In the genomic region with DNA sequence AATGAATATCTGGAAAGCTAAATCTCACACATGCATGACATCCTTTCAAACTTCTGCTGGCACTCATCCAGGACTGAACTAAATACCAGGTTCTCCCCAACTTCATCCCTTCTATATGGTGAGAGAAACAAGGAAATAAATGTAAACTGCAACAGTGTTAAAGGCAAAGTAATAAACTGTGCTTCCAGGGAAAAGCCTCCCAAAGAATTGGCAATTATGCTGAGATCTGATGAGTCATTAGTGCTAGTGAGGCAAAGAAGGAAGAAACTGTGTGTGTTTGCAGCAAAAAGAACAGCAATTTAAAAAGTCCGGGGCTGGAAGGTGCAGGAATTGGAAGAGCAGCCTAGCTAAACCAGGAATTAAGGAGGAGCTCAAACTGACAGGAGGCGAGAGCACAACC, we compare ENCODE assay signal across 13 cellular contexts.
DNase-seq lines count a peak whose midpoint lies in the region; ATAC-seq, FAIRE-seq and TF ChIP-seq lines count a peak whose summit lies in the region.
"Had no signal": no experiment of that assay in that cellular context is flagged by ENCODE, and none has a peak within 500 bp of the region (broad histone marks: within the 10 kb centered on the region; RNA-seq: fewer than 3 reads in every experiment).

No MANE protein-coding gene starts in this region.

- no peaks in the 10 kb centered on the region for H3K27me3 Mint-ChIP-seq in naive thymus-derived CD4-positive, alpha-beta T cell
- no peaks in the 10 kb centered on the region for H3K27me3 Mint-ChIP-seq in stimulated activated naive B cell treated with anti-CD40 and anti-IgM and Interleukin-4, amounts not matched to agents 10 μg/mL and 1 μg/mL and 100 μg/mL, for 72 hours

- intact Hi-C loops in naive thymus-derived CD4-positive, alpha-beta T cell (cut with micrococcal nuclease): no loop called here

- CTCF ChIA-PET in naive thymus-derived CD4-positive, alpha-beta T cell (lab: Charles Lee): no interaction called here

- H3K4me1 Mint-ChIP-seq in naive thymus-derived CD4-positive, alpha-beta T cell: peaks cover 0 to 5% (median 0%) of the 10 kb centered on the region in 7 donors
- H3K4me1 Mint-ChIP-seq in stimulated activated naive B cell treated with anti-CD40 and anti-IgM and Interleukin-4, amounts not matched to agents 10 μg/mL and 1 μg/mL and 100 μg/mL, for 72 hours: no peaks in the 10 kb centered on the region

- no peak for TF ChIP-seq CTCF in astrocyte of the cerebellum (IDR thresholded peaks at IDR 0.05; ENCODE audit: low read depth, low read length, missing control alignments)
- TF ChIP-seq CTCF in D721Med (IDR thresholded peaks at IDR 0.05; ENCODE audit: insufficient read depth, missing control alignments): no peak

- H3K9me3 Mint-ChIP-seq in naive thymus-derived CD4-positive, alpha-beta T cell: no peaks in the 10 kb centered on the region
- H3K9me3 Mint-ChIP-seq in stimulated activated naive B cell treated with anti-CD40 and anti-IgM and Interleukin-4, amounts not matched to agents 10 μg/mL and 1 μg/mL and 100 μg/mL, for 72 hours: no peaks in the 10 kb centered on the region

- DNase-seq in AG08395 (ENCODE audit: low spot score) (peak; percentile 56), HCEC 1CT (peak; percentile 39), astrocyte of the cerebellum (ENCODE audit: low read depth) (peak; percentile 33), iris pigment epithelial cell (ENCODE audit: low read depth) (peak; percentile 53), OCI-M1 (lab: John Stamatoyannopoulos, UW) (no peak), D721Med (ENCODE audit: insufficient read length, low spot score) (no peak)
- DNase-seq in naive thymus-derived CD4-positive, alpha-beta T cell: no peak
- DNase-seq in stimulated activated naive B cell treated with anti-CD40 and anti-IgM and Interleukin-4, amounts not matched to agents 10 μg/mL and 1 μg/mL and 100 μg/mL, for 72 hours: no peak
- DNase-seq: activated T-cell treated with anti-CD3 and anti-CD28 coated beads, Interleukin-2, amount 50 U/mL, for 48 hours; NCI-H187 treated with DMSO at 0.1 percent for 48 hours; spleen; stimulated activated CD8-positive, alpha-beta memory T cell treated with anti-CD3 and anti-CD28 coated beads, Interleukin-4, amount 100 ng/mL, for 48 hours had no signal

- H3K4me3 Mint-ChIP-seq in naive thymus-derived CD4-positive, alpha-beta T cell: no peak overlapping the region
- no peak overlapping the region for H3K4me3 Mint-ChIP-seq in stimulated activated naive B cell treated with anti-CD40 and anti-IgM and Interleukin-4, amounts not matched to agents 10 μg/mL and 1 μg/mL and 100 μg/mL, for 72 hours

- no peak overlapping the region for H3K27ac ChIP-seq in naive thymus-derived CD4-positive, alpha-beta T cell (ENCODE audit: low read depth, low read length)
- H3K27ac ChIP-seq: C4-2B had no signal

- H3K4me3 ChIP-seq in astrocyte of the cerebellum (ENCODE audit: low read depth, low read length): no peak overlapping the region
- H3K4me3 ChIP-seq in naive thymus-derived CD4-positive, alpha-beta T cell (ENCODE audit: low read length): no peak overlapping the region
- H3K4me3 ChIP-seq: spleen had no signal

- FAIRE-seq in D721Med (lab: Jason Lieb, UNC): no peak

- no peaks in the 10 kb centered on the region for H3K9me3 ChIP-seq in naive thymus-derived CD4-positive, alpha-beta T cell (ENCODE audit: control insufficient read depth in 2 of 3, low read length in 3 of 3)
- H3K9me3 ChIP-seq: spleen had no signal

- in situ Hi-C loops in astrocyte of the cerebellum (cut with HindIII; ENCODE audit: low sequenced_read_pairs): no loop called here

- no peaks in the 10 kb centered on the region for H3K27me3 ChIP-seq in naive thymus-derived CD4-positive, alpha-beta T cell (ENCODE audit: control insufficient read depth in 2 of 2, insufficient read depth in 2 of 2, low read length in 2 of 2)
- H3K27me3 ChIP-seq: spleen had no signal

- H3K36me3 Mint-ChIP-seq in naive thymus-derived CD4-positive, alpha-beta T cell: peaks cover 4 to 28% (median 16%) of the 10 kb centered on the region in 5 donors
- peaks cover 14 to 19% of the 10 kb centered on the region in 2 donors for H3K36me3 Mint-ChIP-seq in stimulated activated naive B cell treated with anti-CD40 and anti-IgM and Interleukin-4, amounts not matched to agents 10 μg/mL and 1 μg/mL and 100 μg/mL, for 72 hours

- peaks cover 4 to 50% (median 12%) of the 10 kb centered on the region in 3 experiments for H3K36me3 ChIP-seq in naive thymus-derived CD4-positive, alpha-beta T cell (ENCODE audit: control insufficient read depth in 2 of 3, insufficient read depth in 3 of 3, low read length in 3 of 3)

- POLR2A ChIA-PET in naive thymus-derived CD4-positive, alpha-beta T cell (lab: Charles Lee): no interaction called here

- peak overlapping the region in 3 of 9 donors; percentile 1 to 48 (median 36) for H3K27ac Mint-ChIP-seq in naive thymus-derived CD4-positive, alpha-beta T cell
- no peak overlapping the region for H3K27ac Mint-ChIP-seq in stimulated activated naive B cell treated with anti-CD40 and anti-IgM and Interleukin-4, amounts not matched to agents 10 μg/mL and 1 μg/mL and 100 μg/mL, for 72 hours

- H3K4me1 ChIP-seq in naive thymus-derived CD4-positive, alpha-beta T cell (ENCODE audit: control insufficient read depth in 2 of 2, insufficient read depth in 2 of 2, low read length in 2 of 2): no peaks in the 10 kb centered on the region
- H3K4me1 ChIP-seq: spleen had no signal

- ATAC-seq in naive thymus-derived CD4-positive, alpha-beta T cell: no peak
- ATAC-seq in stimulated activated naive B cell treated with anti-CD40 and anti-IgM and Interleukin-4, amounts not matched to agents 10 μg/mL and 1 μg/mL and 100 μg/mL, for 72 hours (replicated peaks): no peak

Comparison
In these comparisons a context has a peak if more than half of its experiments do, and no peak if none do; other contexts are left out.
1. DNase-seq: peak in AG08395 (single experiment), HCEC 1CT (single experiment), astrocyte of the cerebellum (single experiment) and iris pigment epithelial cell (single experiment); none in OCI-M1 (single experiment), naive thymus-derived CD4-positive, alpha-beta T cell (0 of 9), stimulated activated naive B cell treated with anti-CD40 and anti-IgM and Interleukin-4, amounts not matched to agents 10 μg/mL and 1 μg/mL and 100 μg/mL, for 72 hours (single experiment) and D721Med (single experiment).